1 cellular context compared by ENCODE assay signal in genomic region chr17:72578817-72579470, GRCh38.
A peak's percentile ranks its signal among the peaks of the same experiment; 100 is the strongest.
TF ChIP-seq lines count a peak whose summit lies in the region.

No MANE protein-coding gene starts in this region.

TF ChIP-seq in HepG2, 621 proteins besides CTCF, POLR2A, EP300 and RAD21 (continued from another document and continues in another):
- TF ChIP-seq, protein P1, sequence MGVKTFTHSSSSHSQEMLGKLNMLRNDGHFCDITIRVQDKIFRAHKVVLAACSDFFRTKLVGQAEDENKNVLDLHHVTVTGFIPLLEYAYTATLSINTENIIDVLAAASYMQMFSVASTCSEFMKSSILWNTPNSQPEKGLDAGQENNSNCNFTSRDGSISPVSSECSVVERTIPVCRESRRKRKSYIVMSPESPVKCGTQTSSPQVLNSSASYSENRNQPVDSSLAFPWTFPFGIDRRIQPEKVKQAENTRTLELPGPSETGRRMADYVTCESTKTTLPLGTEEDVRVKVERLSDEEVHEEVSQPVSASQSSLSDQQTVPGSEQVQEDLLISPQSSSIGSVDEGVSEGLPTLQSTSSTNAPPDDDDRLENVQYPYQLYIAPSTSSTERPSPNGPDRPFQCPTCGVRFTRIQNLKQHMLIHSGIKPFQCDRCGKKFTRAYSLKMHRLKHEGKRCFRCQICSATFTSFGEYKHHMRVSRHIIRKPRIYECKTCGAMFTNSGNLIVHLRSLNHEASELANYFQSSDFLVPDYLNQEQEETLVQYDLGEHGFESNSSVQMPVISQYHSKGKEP (CRISPR knock-in tag; IDR thresholded peaks at IDR 0.05), result no peak
- TF ChIP-seq ZNF343 (CRISPR knock-in tag; IDR thresholded peaks at IDR 0.05) (no peak), ZNF567 (CRISPR knock-in tag; IDR thresholded peaks at IDR 0.05; ENCODE audit: borderline replicate concordance) (no peak), ZNF382 (CRISPR knock-in tag; IDR thresholded peaks at IDR 0.05; ENCODE audit: borderline replicate concordance) (no peak), MED8 (CRISPR knock-in tag; IDR thresholded peaks at IDR 0.05; ENCODE audit: insufficient replicate concordance) (no peak), ZNF556 (CRISPR knock-in tag; IDR thresholded peaks at IDR 0.05; ENCODE audit: borderline replicate concordance) (0 out of 2 replicates have a peak, but pooled peaks have one; percentile 35), MATR3 (CRISPR knock-in tag; IDR thresholded peaks at IDR 0.05) (no peak), PRPF4 (IDR thresholded peaks at IDR 0.05; ENCODE audit: low read depth, low read length, poor library complexity, severe bottlenecking) (no peak), ISX (CRISPR knock-in tag; conservative IDR thresholded peaks at IDR 0.05) (no peak), NFKB2 (CRISPR knock-in tag; IDR thresholded peaks at IDR 0.05; ENCODE audit: borderline replicate concordance) (no peak), ZNF143 (CRISPR knock-in tag; IDR thresholded peaks at IDR 0.05) (no peak), RARG (CRISPR knock-in tag; IDR thresholded peaks at IDR 0.05; ENCODE audit: low read depth) (no peak), HES4 (CRISPR knock-in tag; IDR thresholded peaks at IDR 0.05; ENCODE audit: borderline replicate concordance) (no peak), U2AF1 (optimal IDR thresholded peaks at IDR 0.05; ENCODE audit: low read depth, low read length) (no peak), ZZZ3 (CRISPR knock-in tag; IDR thresholded peaks at IDR 0.05; ENCODE audit: borderline replicate concordance) (no peak), ZSCAN25 (CRISPR knock-in tag; IDR thresholded peaks at IDR 0.05) (no peak), HDAC1 (CRISPR knock-in tag; IDR thresholded peaks at IDR 0.05) (no peak), MXD1 (CRISPR knock-in tag; IDR thresholded peaks at IDR 0.05) (no peak), NFAT5 (CRISPR knock-in tag; IDR thresholded peaks at IDR 0.05) (0 out of 2 replicates have a peak, but pooled peaks have one; percentile 17), ZBTB42 (CRISPR knock-in tag; IDR thresholded peaks at IDR 0.05) (no peak), SOX13 (IDR thresholded peaks at IDR 0.05) (no peak), SOX13 (CRISPR knock-in tag; conservative IDR thresholded peaks at IDR 0.05 in 1 of 2, IDR thresholded peaks at IDR 0.05 in 1 of 2) (peak in 1 of 2 experiments; percentile 64; a peak in 2 of 4 replicates), ZNF274 (CRISPR knock-in tag; IDR thresholded peaks at IDR 0.05) (no peak), ZNF816 (CRISPR knock-in tag; IDR thresholded peaks at IDR 0.05; ENCODE audit: borderline replicate concordance) (no peak), ZNF629 (CRISPR knock-in tag; conservative IDR thresholded peaks at IDR 0.05) (peak; percentile 58; the same call in 1 of the 2 replicates), MTF2 (CRISPR knock-in tag; IDR thresholded peaks at IDR 0.05; ENCODE audit: borderline replicate concordance) (no peak), ZNF460 (CRISPR knock-in tag; IDR thresholded peaks at IDR 0.05; ENCODE audit: borderline replicate concordance) (no peak), KDM4B (CRISPR knock-in tag; IDR thresholded peaks at IDR 0.05) (no peak), ZNF761 (CRISPR knock-in tag; conservative IDR thresholded peaks at IDR 0.05) (no peak), XBP1 (CRISPR knock-in tag; IDR thresholded peaks at IDR 0.05) (no peak), GLI4 (CRISPR knock-in tag; IDR thresholded peaks at IDR 0.05; ENCODE audit: borderline replicate concordance) (no peak), GZF1 (CRISPR knock-in tag; IDR thresholded peaks at IDR 0.05) (no peak)
- TF ChIP-seq, protein P2, sequence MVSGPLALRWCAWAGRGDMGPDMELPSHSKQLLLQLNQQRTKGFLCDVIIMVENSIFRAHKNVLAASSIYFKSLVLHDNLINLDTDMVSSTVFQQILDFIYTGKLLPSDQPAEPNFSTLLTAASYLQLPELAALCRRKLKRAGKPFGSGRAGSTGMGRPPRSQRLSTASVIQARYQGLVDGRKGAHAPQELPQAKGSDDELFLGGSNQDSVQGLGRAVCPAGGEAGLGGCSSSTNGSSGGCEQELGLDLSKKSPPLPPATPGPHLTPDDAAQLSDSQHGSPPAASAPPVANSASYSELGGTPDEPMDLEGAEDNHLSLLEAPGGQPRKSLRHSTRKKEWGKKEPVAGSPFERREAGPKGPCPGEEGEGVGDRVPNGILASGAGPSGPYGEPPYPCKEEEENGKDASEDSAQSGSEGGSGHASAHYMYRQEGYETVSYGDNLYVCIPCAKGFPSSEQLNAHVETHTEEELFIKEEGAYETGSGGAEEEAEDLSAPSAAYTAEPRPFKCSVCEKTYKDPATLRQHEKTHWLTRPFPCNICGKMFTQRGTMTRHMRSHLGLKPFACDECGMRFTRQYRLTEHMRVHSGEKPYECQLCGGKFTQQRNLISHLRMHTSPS (CRISPR knock-in tag; IDR thresholded peaks at IDR 0.05; ENCODE audit: low read depth), result no peak
- TF ChIP-seq, protein P3, sequence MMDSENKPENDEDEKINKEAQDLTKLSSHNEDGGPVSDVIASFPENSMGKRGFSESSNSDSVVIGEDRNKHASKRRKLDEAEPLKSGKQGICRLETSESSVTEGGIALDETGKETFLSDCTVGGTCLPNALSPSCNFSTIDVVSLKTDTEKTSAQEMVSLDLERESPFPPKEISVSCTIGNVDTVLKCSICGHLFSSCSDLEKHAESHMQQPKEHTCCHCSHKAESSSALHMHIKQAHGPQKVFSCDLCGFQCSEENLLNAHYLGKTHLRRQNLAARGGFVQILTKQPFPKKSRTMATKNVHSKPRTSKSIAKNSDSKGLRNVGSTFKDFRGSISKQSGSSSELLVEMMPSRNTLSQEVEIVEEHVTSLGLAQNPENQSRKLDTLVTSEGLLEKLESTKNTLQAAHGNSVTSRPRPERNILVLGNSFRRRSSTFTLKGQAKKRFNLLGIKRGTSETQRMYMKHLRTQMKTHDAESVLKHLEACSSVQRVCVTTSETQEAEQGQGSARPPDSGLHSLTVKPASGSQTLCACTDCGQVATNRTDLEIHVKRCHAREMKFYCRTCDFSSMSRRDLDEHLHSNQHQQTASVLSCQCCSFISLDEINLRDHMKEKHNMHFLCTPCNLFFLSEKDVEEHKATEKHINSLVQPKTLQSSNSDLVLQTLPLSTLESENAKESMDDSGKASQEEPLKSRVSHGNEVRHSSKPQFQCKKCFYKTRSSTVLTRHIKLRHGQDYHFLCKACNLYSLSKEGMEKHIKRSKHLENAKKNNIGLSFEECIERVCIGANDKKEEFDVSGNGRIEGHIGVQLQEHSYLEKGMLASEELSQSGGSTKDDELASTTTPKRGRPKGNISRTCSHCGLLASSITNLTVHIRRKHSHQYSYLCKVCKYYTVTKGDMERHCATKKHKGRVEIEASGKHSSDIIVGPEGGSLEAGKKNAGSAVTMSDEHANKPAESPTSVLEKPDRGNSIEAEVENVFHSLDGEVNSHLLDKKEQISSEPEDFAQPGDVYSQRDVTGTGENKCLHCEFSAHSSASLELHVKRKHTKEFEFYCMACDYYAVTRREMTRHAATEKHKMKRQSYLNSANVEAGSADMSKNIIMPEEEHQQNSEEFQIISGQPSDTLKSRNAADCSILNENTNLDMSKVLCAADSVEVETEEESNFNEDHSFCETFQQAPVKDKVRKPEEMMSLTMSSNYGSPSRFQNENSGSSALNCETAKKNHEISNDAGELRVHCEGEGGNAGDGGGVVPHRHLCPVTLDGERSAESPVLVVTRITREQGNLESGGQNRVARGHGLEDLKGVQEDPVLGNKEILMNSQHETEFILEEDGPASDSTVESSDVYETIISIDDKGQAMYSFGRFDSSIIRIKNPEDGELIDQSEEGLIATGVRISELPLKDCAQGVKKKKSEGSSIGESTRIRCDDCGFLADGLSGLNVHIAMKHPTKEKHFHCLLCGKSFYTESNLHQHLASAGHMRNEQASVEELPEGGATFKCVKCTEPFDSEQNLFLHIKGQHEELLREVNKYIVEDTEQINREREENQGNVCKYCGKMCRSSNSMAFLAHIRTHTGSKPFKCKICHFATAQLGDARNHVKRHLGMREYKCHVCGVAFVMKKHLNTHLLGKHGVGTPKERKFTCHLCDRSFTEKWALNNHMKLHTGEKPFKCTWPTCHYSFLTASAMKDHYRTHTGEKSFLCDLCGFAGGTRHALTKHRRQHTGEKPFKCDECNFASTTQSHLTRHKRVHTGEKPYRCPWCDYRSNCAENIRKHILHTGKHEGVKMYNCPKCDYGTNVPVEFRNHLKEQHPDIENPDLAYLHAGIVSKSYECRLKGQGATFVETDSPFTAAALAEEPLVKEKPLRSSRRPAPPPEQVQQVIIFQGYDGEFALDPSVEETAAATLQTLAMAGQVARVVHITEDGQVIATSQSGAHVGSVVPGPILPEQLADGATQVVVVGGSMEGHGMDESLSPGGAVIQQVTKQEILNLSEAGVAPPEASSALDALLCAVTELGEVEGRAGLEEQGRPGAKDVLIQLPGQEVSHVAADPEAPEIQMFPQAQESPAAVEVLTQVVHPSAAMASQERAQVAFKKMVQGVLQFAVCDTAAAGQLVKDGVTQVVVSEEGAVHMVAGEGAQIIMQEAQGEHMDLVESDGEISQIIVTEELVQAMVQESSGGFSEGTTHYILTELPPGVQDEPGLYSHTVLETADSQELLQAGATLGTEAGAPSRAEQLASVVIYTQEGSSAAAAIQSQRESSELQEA (CRISPR knock-in tag; IDR thresholded peaks at IDR 0.05; ENCODE audit: not compliant biosample characterization), result no peak
- TF ChIP-seq, protein P4, sequence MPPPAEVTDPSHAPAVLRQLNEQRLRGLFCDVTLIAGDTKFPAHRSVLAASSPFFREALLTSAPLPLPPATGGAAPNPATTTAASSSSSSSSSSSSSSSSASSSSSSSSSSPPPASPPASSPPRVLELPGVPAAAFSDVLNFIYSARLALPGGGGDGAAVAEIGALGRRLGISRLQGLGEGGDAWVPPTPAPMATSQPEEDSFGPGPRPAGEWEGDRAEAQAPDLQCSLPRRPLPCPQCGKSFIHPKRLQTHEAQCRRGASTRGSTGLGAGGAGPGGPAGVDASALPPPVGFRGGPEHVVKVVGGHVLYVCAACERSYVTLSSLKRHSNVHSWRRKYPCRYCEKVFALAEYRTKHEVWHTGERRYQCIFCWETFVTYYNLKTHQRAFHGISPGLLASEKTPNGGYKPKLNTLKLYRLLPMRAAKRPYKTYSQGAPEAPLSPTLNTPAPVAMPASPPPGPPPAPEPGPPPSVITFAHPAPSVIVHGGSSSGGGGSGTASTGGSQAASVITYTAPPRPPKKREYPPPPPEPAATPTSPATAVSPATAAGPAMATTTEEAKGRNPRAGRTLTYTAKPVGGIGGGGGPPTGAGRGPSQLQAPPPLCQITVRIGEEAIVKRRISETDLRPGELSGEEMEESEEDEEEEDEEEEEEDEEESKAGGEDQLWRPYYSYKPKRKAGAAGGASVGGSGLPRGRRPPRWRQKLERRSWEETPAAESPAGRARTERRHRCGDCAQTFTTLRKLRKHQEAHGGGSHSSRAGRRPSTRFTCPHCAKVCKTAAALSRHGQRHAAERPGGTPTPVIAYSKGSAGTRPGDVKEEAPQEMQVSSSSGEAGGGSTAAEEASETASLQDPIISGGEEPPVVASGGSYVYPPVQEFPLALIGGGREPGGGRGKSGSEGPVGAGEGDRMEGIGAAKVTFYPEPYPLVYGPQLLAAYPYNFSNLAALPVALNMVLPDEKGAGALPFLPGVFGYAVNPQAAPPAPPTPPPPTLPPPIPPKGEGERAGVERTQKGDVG (CRISPR knock-in tag; IDR thresholded peaks at IDR 0.05; ENCODE audit: borderline replicate concordance), result peak; percentile 97; the same call in 1 of the 2 replicates
- TF ChIP-seq, protein P5, sequence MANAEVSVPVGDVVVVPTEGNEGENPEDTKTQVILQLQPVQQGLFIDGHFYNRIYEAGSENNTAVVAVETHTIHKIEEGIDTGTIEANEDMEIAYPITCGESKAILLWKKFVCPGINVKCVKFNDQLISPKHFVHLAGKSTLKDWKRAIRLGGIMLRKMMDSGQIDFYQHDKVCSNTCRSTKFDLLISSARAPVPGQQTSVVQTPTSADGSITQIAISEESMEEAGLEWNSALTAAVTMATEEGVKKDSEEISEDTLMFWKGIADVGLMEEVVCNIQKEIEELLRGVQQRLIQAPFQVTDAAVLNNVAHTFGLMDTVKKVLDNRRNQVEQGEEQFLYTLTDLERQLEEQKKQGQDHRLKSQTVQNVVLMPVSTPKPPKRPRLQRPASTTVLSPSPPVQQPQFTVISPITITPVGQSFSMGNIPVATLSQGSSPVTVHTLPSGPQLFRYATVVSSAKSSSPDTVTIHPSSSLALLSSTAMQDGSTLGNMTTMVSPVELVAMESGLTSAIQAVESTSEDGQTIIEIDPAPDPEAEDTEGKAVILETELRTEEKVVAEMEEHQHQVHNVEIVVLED (CRISPR knock-in tag; IDR thresholded peaks at IDR 0.05; ENCODE audit: borderline replicate concordance), result no peak
